In the genomic region with DNA sequence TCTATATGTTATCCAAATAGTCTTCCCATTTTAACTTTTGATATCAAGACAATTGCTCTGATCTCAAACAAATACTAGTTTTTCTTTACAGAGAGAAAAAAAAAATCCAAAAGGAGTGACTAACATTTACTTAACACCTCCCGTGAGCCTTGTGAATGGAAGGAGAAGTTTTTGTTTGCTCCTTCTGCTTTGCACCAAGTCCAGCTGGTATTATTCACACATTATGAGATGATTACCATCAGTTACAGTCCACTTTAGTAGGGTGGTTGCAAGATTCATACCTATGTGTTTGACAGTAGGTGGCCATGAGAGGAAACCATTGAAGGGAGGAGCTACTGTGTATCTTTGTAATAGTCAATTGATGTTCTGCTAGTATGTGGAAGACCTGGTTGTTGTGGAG, we compare ENCODE assay signal across 28 cellular contexts.
"Had no signal": no experiment of that assay in that cellular context is flagged by ENCODE, and none has a peak within 500 bp of the region (broad histone marks: within the 10 kb centered on the region; RNA-seq: fewer than 3 reads in every experiment).

No MANE protein-coding gene starts in this region.

- ATAC-seq: effector memory CD8-positive, alpha-beta T cell; esophagus mucosa; foreskin keratinocyte; gastrocnemius medialis; gastroesophageal sphincter; heart left ventricle; heart right ventricle had no signal

- H3K9me3 ChIP-seq: colonic mucosa, esophagus squamous epithelium, gastrocnemius medialis had no signal

- FAIRE-seq: colon, endometrium, endothelial cell of umbilical vein, frontal cortex had no signal

- H3K27me3 ChIP-seq: colonic mucosa, dorsolateral prefrontal cortex, esophagus muscularis mucosa, esophagus squamous epithelium, foreskin keratinocyte, gastrocnemius medialis, gastroesophageal sphincter, heart left ventricle, heart right ventricle had no signal

- H3K4me3 ChIP-seq: colonic mucosa, coronary artery, dorsolateral prefrontal cortex, esophagus muscularis mucosa, esophagus squamous epithelium, gastrocnemius medialis, gastroesophageal sphincter, heart left ventricle, heart right ventricle had no signal

- H3K27ac ChIP-seq: colonic mucosa, coronary artery, dorsolateral prefrontal cortex, epithelial cell of prostate, esophagus muscularis mucosa, esophagus squamous epithelium, foreskin keratinocyte, gastrocnemius medialis, gastroesophageal sphincter, heart left ventricle, heart right ventricle had no signal

- DNase-seq: colonic mucosa; cortex of kidney; dermis blood vessel endothelial cell; dorsolateral prefrontal cortex; effector CD4-positive, alpha-beta T cell; effector CD8-positive, alpha-beta T cell; effector memory CD4-positive, alpha-beta T cell; effector memory CD8-positive, alpha-beta T cell; endodermal cell; erythroblast; esophagus squamous epithelium; foreskin fibroblast; foreskin keratinocyte; foreskin melanocyte; gastrocnemius medialis; glutamatergic neuron; head of caudate nucleus; heart left ventricle; heart right ventricle had no signal

- H3K36me3 ChIP-seq: colonic mucosa, esophagus muscularis mucosa, esophagus squamous epithelium, gastrocnemius medialis, gastroesophageal sphincter, heart left ventricle, heart right ventricle had no signal

- H3K4me1 ChIP-seq: colonic mucosa, esophagus muscularis mucosa, foreskin keratinocyte, gastrocnemius medialis, gastroesophageal sphincter, heart left ventricle, heart right ventricle had no signal
